ENCODE assay signal across 26 cellular contexts in the genomic region with DNA sequence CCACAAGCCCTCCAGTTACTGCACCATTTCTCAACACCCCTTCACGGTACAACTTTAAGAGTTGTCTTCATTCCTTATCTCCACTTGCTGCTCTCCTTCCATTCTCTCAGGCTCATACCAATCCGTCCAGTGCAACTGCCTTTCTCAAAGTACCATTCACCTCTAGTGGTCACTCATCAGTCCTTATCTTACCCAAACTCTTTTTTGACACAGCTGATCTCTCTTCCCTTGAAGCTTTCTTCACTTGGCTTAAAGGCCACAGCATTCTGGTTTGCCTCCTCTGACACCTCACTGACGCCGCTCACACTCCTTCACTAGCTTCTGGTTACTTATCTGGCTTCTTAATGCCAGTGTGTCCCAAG. TPM values are rescaled to one million over a fixed set of nuclear protein-coding genes. Genes with fewer than 3 reads are reported as not detected.
DNase-seq lines count a peak whose midpoint lies in the region; ATAC-seq and TF ChIP-seq lines count a peak whose summit lies in the region.
"Had no signal": no experiment of that assay in that cellular context is flagged by ENCODE, and none has a peak within 500 bp of the region (broad histone marks: within the 10 kb centered on the region; RNA-seq: fewer than 3 reads in every experiment).

No MANE protein-coding gene starts in this region.

- H3K79me2 ChIP-seq in SU-DHL-6 (ENCODE audit: insufficient read depth, low read length), result peaks cover 100% of the 10 kb centered on the region

- H3F3A ChIP-seq in SU-DHL-6 (ENCODE audit: insufficient read depth), result peaks cover 21% of the 10 kb centered on the region

- ATAC-seq in Right ventricle myocardium superior (ENCODE audit: poor library complexity) (peak; percentile 60), left ventricle myocardium superior (peak; percentile 69), HG02884 (IDR thresholded peaks at IDR 0.05; ENCODE audit: unreplicated experiment) (no peak), HG03039 (IDR thresholded peaks at IDR 0.05; ENCODE audit: unreplicated experiment) (no peak)
- ATAC-seq: HepG2, left lung, PC-3, T-cell had no signal

- H3K27ac Mint-ChIP-seq in activated naive CD4-positive, alpha-beta T cell treated with anti-CD3 and anti-CD28 coated beads, Interleukin-2, amount 10 ng/mL, durations not matched to agents 7 days and 5 days, result no peak overlapping the region
- H3K27ac Mint-ChIP-seq: activated CD4-positive, alpha-beta memory T cell treated with anti-CD3 and anti-CD28 coated beads, Interleukin-2, amount 10 ng/mL, durations not matched to agents 7 days and 5 days; activated naive CD8-positive, alpha-beta T cell treated with anti-CD3 and anti-CD28 coated beads, Interleukin-2, amount 10 ng/mL, durations not matched to agents 7 days and 5 days; nephron; T-cell had no signal

- peak overlapping the region; percentile 1 for H3K4me2 ChIP-seq in SU-DHL-6 (ENCODE audit: low read depth, low read length, poor library complexity, severe bottlenecking)

- intact Hi-C loops in Right ventricle myocardium superior (cut with DNase I), result no loop called here
- intact Hi-C loops in cardiac septum (cut with DNase I), result no loop called here
- intact Hi-C loops in left ventricle myocardium superior (cut with micrococcal nuclease), result no loop called here

- no peak overlapping the region for H3K4me3 ChIP-seq in SU-DHL-6 (ENCODE audit: insufficient read depth, low read length, poor library complexity, severe bottlenecking)
- H3K4me3 ChIP-seq: HAP-1, left lung, ovary had no signal

- H4K20me1 ChIP-seq in SU-DHL-6 (ENCODE audit: low read depth, low read length), result peaks cover 22% of the 10 kb centered on the region

- no peaks in the 10 kb centered on the region for H3K36me3 ChIP-seq in SU-DHL-6 (ENCODE audit: low read length)
- H3K36me3 ChIP-seq: BE2C, HAP-1, left lung, ovary had no signal

- H3K27me3 ChIP-seq in SU-DHL-6 (ENCODE audit: low read length), result no peaks in the 10 kb centered on the region
- H3K27me3 ChIP-seq: BE2C, left lung, ovary had no signal

- DNase-seq in Right ventricle myocardium superior (no peak), cardiac septum (ENCODE audit: low spot score) (no peak), left ventricle myocardium superior (no peak), DMS53 treated with DMSO at 0.1 percent for 48 hours (lab: John Stamatoyannopoulos, UW; ENCODE audit: unreplicated experiment) (no peak)
- no peak for DNase-seq in activated naive CD4-positive, alpha-beta T cell treated with anti-CD3 and anti-CD28 coated beads, Interleukin-2, amount 10 ng/mL, durations not matched to agents 7 days and 5 days
- DNase-seq: activated CD4-positive, alpha-beta memory T cell treated with anti-CD3 and anti-CD28 coated beads, Interleukin-2, amount 10 ng/mL, durations not matched to agents 7 days and 5 days; activated CD4-positive, CD25-positive, alpha-beta regulatory T cell treated with anti-CD3 and anti-CD28 coated beads, Interleukin-2, amount 50 U/mL, for 72 hours; activated effector memory CD4-positive, alpha-beta T cell treated with Interleukin-2 at 50 U/mL for 16 hours; activated naive CD8-positive, alpha-beta T cell treated with anti-CD3 and anti-CD28 coated beads, Interleukin-2, amount 10 ng/mL, durations not matched to agents 7 days and 5 days; BE2C; left lung; NCI-H1105 treated with DMSO at 0.1 percent for 48 hours; NCI-H2029; NCI-H226; NCI-H748 treated with DMSO at 0.1 percent for 48 hours; ovary; PC-3; SIG-M5; stimulated activated CD4-positive, alpha-beta T cell treated with anti-CD3 and anti-CD28 coated beads, Interleukin-2, amount 100 ng/mL, for 24 hours; T-cell had no signal

- no peak overlapping the region for H3K27ac ChIP-seq in SU-DHL-6 (ENCODE audit: low read depth, low read length)
- H3K27ac ChIP-seq: left lung, ovary had no signal

- no peak for TF ChIP-seq CTCF in SU-DHL-6 (IDR thresholded peaks at IDR 0.05; ENCODE audit: insufficient read depth, low read length, poor library complexity, severe bottlenecking)

- peaks cover 9% of the 10 kb centered on the region for H3K4me1 Mint-ChIP-seq in activated naive CD4-positive, alpha-beta T cell treated with anti-CD3 and anti-CD28 coated beads, Interleukin-2, amount 10 ng/mL, durations not matched to agents 7 days and 5 days

- peaks cover 1% of the 10 kb centered on the region for H3K36me3 Mint-ChIP-seq in activated naive CD4-positive, alpha-beta T cell treated with anti-CD3 and anti-CD28 coated beads, Interleukin-2, amount 10 ng/mL, durations not matched to agents 7 days and 5 days

- no peaks in the 10 kb centered on the region for H3K9me3 ChIP-seq in SU-DHL-6 (ENCODE audit: insufficient read depth, low read length)
- H3K9me3 ChIP-seq: BE2C, HAP-1, left lung, ovary had no signal

- H3K27me3 Mint-ChIP-seq in activated naive CD4-positive, alpha-beta T cell treated with anti-CD3 and anti-CD28 coated beads, Interleukin-2, amount 10 ng/mL, durations not matched to agents 7 days and 5 days, result no peaks in the 10 kb centered on the region
- H3K27me3 Mint-ChIP-seq: activated CD4-positive, alpha-beta memory T cell treated with anti-CD3 and anti-CD28 coated beads, Interleukin-2, amount 10 ng/mL, durations not matched to agents 7 days and 5 days; activated naive CD8-positive, alpha-beta T cell treated with anti-CD3 and anti-CD28 coated beads, Interleukin-2, amount 10 ng/mL, durations not matched to agents 7 days and 5 days; T-cell had no signal

- CTCF ChIA-PET in activated naive CD4-positive, alpha-beta T cell treated with anti-CD3 and anti-CD28 coated beads, Interleukin-2, amount 10 ng/mL, durations not matched to agents 7 days and 5 days (lab: Charles Lee), result interaction anchor here (0.9 to 1.3 kb wide), 4 partner anchors 39 to 92 kb away, joined by 3 read pairs; no protein-coding TSS in a partner anchor

- H3K4me3 Mint-ChIP-seq in activated naive CD4-positive, alpha-beta T cell treated with anti-CD3 and anti-CD28 coated beads, Interleukin-2, amount 10 ng/mL, durations not matched to agents 7 days and 5 days, result no peak overlapping the region
- H3K4me3 Mint-ChIP-seq: activated CD4-positive, alpha-beta memory T cell treated with anti-CD3 and anti-CD28 coated beads, Interleukin-2, amount 10 ng/mL, durations not matched to agents 7 days and 5 days; activated naive CD8-positive, alpha-beta T cell treated with anti-CD3 and anti-CD28 coated beads, Interleukin-2, amount 10 ng/mL, durations not matched to agents 7 days and 5 days; nephron; T-cell had no signal

- H3K9ac ChIP-seq in SU-DHL-6 (ENCODE audit: low read length), result no peak overlapping the region

- no peak overlapping the region for H2AFZ ChIP-seq in SU-DHL-6 (ENCODE audit: low read depth, low read length, severe bottlenecking)

- H3K9me2 ChIP-seq in SU-DHL-6 (replicated peaks; ENCODE audit: insufficient read depth, low read length), result no peaks in the 10 kb centered on the region

- no peaks in the 10 kb centered on the region for H3K9me3 Mint-ChIP-seq in activated naive CD4-positive, alpha-beta T cell treated with anti-CD3 and anti-CD28 coated beads, Interleukin-2, amount 10 ng/mL, durations not matched to agents 7 days and 5 days
- H3K9me3 Mint-ChIP-seq: activated CD4-positive, alpha-beta memory T cell treated with anti-CD3 and anti-CD28 coated beads, Interleukin-2, amount 10 ng/mL, durations not matched to agents 7 days and 5 days; activated naive CD8-positive, alpha-beta T cell treated with anti-CD3 and anti-CD28 coated beads, Interleukin-2, amount 10 ng/mL, durations not matched to agents 7 days and 5 days; nephron; T-cell had no signal

RNA-seq across cellular contexts. Expression of a gene that starts 24.9 kb away (rescaled TPM):
- 107 TPM for total RNA-seq in Right ventricle myocardium superior
- total RNA-seq in cardiac septum, result 80.4 TPM
- 105 TPM for total RNA-seq in left ventricle myocardium superior

Comparison
In these comparisons a context has a peak if more than half of its experiments do, and no peak if none do; other contexts are left out.
1. ATAC-seq: peak in Right ventricle myocardium superior (single experiment) and left ventricle myocardium superior (single experiment); none in HG02884 (single experiment) and HG03039 (single experiment).